In the genomic region with DNA sequence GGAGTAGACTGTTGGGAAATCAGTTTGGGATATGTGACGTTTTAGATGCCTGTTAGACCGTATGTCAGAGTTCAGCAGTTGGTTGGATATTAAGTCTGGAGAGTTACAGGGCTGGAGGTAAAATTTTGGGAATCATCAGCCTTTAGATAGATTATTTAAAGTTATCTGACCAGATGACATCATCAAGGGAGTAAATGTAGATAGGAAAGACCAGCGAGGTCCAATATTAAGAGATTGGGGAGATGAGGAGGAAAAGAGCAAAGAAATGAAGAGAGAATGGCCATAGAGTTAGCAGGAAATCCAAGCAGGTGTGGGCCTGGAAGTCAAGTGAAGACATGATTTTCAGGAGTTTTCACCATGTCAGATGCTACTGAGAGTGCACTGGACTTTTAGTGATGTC, we compare ENCODE assay signal across 12 cellular contexts.
"Had no signal": no experiment of that assay in that cellular context is flagged by ENCODE, and none has a peak within 500 bp of the region (broad histone marks: within the 10 kb centered on the region; RNA-seq: fewer than 3 reads in every experiment).

No MANE protein-coding gene starts in this region.

- ATAC-seq: activated T-helper 17 cell treated with anti-CD3 and anti-CD28 coated beads, Interleukin-2, amount 50 U/mL, for 72 hours; esophagus mucosa had no signal

- DNase-seq: activated CD4-positive, alpha-beta T cell treated with anti-CD3 and anti-CD28 coated beads, Interleukin-2, amount 10 ng/mL, durations not matched to agents 7 days and 5 days; activated CD4-positive, CD25-positive, alpha-beta regulatory T cell; activated CD8-positive, alpha-beta memory T cell treated with anti-CD3 and anti-CD28 coated beads for 24 hours; activated naive CD4-positive, alpha-beta T cell treated with anti-CD3 and anti-CD28 coated beads, Interleukin-2, amount 10 ng/mL, durations not matched to agents 7 days and 5 days; glutamatergic neuron; stimulated activated CD4-positive, alpha-beta T cell treated with anti-CD3 and anti-CD28 coated beads, Interleukin-4, amount 100 ng/mL, for 4 hours; stomach; uterus had no signal

- H3K27me3 ChIP-seq: stomach, uterus had no signal

- H3K4me3 ChIP-seq: stomach, uterus had no signal

- H3K9me3 ChIP-seq: stomach, uterus had no signal

- H3K36me3 ChIP-seq: uterus had no signal

- FAIRE-seq: endometrium, islet of Langerhans had no signal
